23 cellular contexts compared by ENCODE assay signal in the genomic region with DNA sequence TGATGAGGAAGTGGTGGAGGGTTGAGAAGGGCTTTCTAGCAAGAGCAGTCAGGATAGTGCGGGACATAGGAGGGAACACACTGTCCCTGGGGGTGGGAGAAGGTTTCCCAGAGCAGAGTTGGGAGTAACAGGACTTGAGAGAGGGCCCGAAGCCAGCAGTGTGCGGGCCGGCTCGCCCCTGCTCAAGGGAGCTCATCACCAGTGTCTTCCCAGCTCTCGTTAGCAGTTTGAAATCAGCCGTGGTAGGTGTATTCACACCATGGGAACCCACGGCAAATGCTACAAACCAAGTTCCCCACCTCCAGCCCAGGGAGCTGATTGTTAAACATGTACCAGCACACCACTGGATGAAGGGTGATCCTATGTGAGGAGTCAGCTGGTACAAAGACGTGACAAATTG.
"Had no signal": no experiment of that assay in that cellular context is flagged by ENCODE, and none has a peak within 500 bp of the region (broad histone marks: within the 10 kb centered on the region; RNA-seq: fewer than 3 reads in every experiment).

No MANE protein-coding gene starts in this region.

- ATAC-seq: left lobe of liver; naive thymus-derived CD8-positive, alpha-beta T cell; right lobe of liver; stimulated activated naive B cell treated with anti-CD40 and anti-IgM and Interleukin-4, amounts not matched to agents 10 μg/mL and 1 μg/mL and 100 μg/mL, for 72 hours had no signal

- H3K36me3 Mint-ChIP-seq: naive thymus-derived CD8-positive, alpha-beta T cell; stimulated activated naive B cell treated with anti-CD40 and anti-IgM and Interleukin-4, amounts not matched to agents 10 μg/mL and 1 μg/mL and 100 μg/mL, for 72 hours had no signal

- H3K4me3 Mint-ChIP-seq: naive thymus-derived CD8-positive, alpha-beta T cell; nephron progenitor cell; stimulated activated naive B cell treated with anti-CD40 and anti-IgM and Interleukin-4, amounts not matched to agents 10 μg/mL and 1 μg/mL and 100 μg/mL, for 72 hours; stimulated activated naive CD8-positive, alpha-beta T cell treated with anti-CD3 and anti-CD28 coated beads, Interleukin-15, Interleukin-2, amounts not matched to agents 100 ng/mL and 50 ng/mL, for 24 hours had no signal

- H3K9me3 ChIP-seq: esophagus squamous epithelium, ovary, right lobe of liver, thoracic aorta, tibial nerve had no signal

- H3K27ac ChIP-seq: coronary artery, esophagus squamous epithelium, ovary, right lobe of liver, thoracic aorta, tibial nerve had no signal

- H3K27me3 ChIP-seq: ovary, right lobe of liver had no signal

- H3K4me3 ChIP-seq: coronary artery, esophagus squamous epithelium, ovary, right lobe of liver, thoracic aorta, tibial nerve had no signal

- H3K4me1 Mint-ChIP-seq: stimulated activated naive B cell treated with anti-CD40 and anti-IgM and Interleukin-4, amounts not matched to agents 10 μg/mL and 1 μg/mL and 100 μg/mL, for 72 hours had no signal

- H3K4me1 ChIP-seq: esophagus squamous epithelium, right lobe of liver, tibial nerve had no signal

- H3K9me3 Mint-ChIP-seq: naive thymus-derived CD8-positive, alpha-beta T cell; nephron progenitor cell; stimulated activated naive B cell treated with anti-CD40 and anti-IgM and Interleukin-4, amounts not matched to agents 10 μg/mL and 1 μg/mL and 100 μg/mL, for 72 hours; stimulated activated naive CD8-positive, alpha-beta T cell treated with anti-CD3 and anti-CD28 coated beads, Interleukin-15, Interleukin-2, amounts not matched to agents 100 ng/mL and 50 ng/mL, for 24 hours had no signal

- H3K27ac Mint-ChIP-seq: naive thymus-derived CD8-positive, alpha-beta T cell; stimulated activated naive B cell treated with anti-CD40 and anti-IgM and Interleukin-4, amounts not matched to agents 10 μg/mL and 1 μg/mL and 100 μg/mL, for 72 hours; stimulated activated naive CD8-positive, alpha-beta T cell treated with anti-CD3 and anti-CD28 coated beads, Interleukin-15, Interleukin-2, amounts not matched to agents 100 ng/mL and 50 ng/mL, for 24 hours had no signal

- DNase-seq: dermis blood vessel endothelial cell; effector memory CD4-positive, alpha-beta T cell; erythroblast; esophagus squamous epithelium; foreskin melanocyte; mesenchymal stem cell; midbrain; naive thymus-derived CD8-positive, alpha-beta T cell; nephron progenitor cell; occipital lobe; ovary; right lobe of liver; small intestine; stimulated activated CD4-positive, alpha-beta T cell treated with anti-CD3 and anti-CD28 coated beads, Interleukin-15, amount 100 ng/mL, for 24 hours; stimulated activated CD4-positive, alpha-beta T cell treated with anti-CD3 and anti-CD28 coated beads, Interleukin-2, amount 100 ng/mL, for 48 hours; stimulated activated naive B cell treated with anti-CD40 and anti-IgM and Interleukin-4, amounts not matched to agents 10 μg/mL and 1 μg/mL and 100 μg/mL, for 72 hours had no signal

- H3K36me3 ChIP-seq: esophagus squamous epithelium, ovary, right lobe of liver, thoracic aorta, tibial nerve had no signal

- FAIRE-seq: endometrium, keratinocyte, small intestine had no signal
